Comparison of ENCODE assay signal across 1 cellular context in the genomic region with DNA sequence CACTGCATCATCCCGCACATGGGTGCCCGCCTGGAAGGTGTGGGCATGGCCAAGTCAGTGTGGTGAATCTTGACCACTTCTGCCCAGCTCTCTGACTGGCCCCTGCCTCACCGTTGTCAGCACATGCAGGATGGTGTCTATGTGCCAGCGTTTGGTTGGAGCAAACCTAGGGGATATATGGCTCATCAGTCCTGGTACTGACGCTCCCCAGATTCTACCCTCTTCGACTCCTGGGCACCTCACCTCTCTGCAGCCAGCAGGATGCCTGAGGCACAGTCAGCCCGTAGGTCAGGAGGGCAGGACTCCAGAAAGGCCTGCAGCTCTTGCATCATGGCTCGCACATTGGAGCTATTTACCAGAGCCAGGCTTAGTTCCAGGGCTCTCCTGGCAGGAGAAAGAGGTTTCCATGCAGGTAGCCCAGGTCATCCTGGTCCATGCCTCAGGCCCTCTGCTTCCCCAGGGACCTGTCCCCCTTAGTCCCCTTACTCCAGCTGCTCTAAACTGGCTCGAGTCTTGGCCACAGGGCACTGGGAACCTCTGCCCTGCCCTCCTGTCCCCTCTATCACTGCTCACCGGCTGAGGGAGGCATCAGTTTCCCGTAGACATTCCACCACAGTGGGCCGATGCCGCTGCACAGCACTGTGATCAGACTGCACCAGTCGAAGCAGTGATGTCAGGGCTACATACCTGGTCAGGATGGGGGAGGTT.
TF ChIP-seq lines count a peak whose summit lies in the region.

No MANE protein-coding gene starts in this region.

TF ChIP-seq in HCT116, 20 proteins besides CTCF, POLR2A, EP300 and RAD21 (continued from another document):
- TF ChIP-seq, protein P1, sequence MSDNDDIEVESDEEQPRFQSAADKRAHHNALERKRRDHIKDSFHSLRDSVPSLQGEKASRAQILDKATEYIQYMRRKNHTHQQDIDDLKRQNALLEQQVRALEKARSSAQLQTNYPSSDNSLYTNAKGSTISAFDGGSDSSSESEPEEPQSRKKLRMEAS (IDR thresholded peaks at IDR 0.05) = no peak
- TF ChIP-seq SRF (IDR thresholded peaks at IDR 0.05; ENCODE audit: low read depth) (no peak), CEBPB (IDR thresholded peaks at IDR 0.05; ENCODE audit: low read depth) (no peak), TCF7L2 (IDR thresholded peaks at IDR 0.05; ENCODE audit: borderline replicate concordance, extremely low read depth, insufficient read depth, insufficient read length) (no peak), EZH2phosphoT487 (IDR thresholded peaks at IDR 0.05; ENCODE audit: borderline replicate concordance) (no peak), ELF1 (IDR thresholded peaks at IDR 0.05; ENCODE audit: borderline replicate concordance, low read depth) (no peak), ATF3 (IDR thresholded peaks at IDR 0.05) (no peak), ZNF274 (IDR thresholded peaks at IDR 0.05; ENCODE audit: low read depth, low read length) (no peak), FOSL1 (IDR thresholded peaks at IDR 0.05; ENCODE audit: low read depth) (no peak), JUND (IDR thresholded peaks at IDR 0.05) (no peak), ZBTB33 (IDR thresholded peaks at IDR 0.05; ENCODE audit: extremely low read depth, insufficient replicate concordance, low read length) (no peak), SIN3A (IDR thresholded peaks at IDR 0.05; ENCODE audit: low read depth) (no peak), SP1 (IDR thresholded peaks at IDR 0.05; ENCODE audit: low read depth) (no peak)
- TF ChIP-seq, protein P2, sequence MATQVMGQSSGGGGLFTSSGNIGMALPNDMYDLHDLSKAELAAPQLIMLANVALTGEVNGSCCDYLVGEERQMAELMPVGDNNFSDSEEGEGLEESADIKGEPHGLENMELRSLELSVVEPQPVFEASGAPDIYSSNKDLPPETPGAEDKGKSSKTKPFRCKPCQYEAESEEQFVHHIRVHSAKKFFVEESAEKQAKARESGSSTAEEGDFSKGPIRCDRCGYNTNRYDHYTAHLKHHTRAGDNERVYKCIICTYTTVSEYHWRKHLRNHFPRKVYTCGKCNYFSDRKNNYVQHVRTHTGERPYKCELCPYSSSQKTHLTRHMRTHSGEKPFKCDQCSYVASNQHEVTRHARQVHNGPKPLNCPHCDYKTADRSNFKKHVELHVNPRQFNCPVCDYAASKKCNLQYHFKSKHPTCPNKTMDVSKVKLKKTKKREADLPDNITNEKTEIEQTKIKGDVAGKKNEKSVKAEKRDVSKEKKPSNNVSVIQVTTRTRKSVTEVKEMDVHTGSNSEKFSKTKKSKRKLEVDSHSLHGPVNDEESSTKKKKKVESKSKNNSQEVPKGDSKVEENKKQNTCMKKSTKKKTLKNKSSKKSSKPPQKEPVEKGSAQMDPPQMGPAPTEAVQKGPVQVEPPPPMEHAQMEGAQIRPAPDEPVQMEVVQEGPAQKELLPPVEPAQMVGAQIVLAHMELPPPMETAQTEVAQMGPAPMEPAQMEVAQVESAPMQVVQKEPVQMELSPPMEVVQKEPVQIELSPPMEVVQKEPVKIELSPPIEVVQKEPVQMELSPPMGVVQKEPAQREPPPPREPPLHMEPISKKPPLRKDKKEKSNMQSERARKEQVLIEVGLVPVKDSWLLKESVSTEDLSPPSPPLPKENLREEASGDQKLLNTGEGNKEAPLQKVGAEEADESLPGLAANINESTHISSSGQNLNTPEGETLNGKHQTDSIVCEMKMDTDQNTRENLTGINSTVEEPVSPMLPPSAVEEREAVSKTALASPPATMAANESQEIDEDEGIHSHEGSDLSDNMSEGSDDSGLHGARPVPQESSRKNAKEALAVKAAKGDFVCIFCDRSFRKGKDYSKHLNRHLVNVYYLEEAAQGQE (IDR thresholded peaks at IDR 0.05; ENCODE audit: low read depth) = no peak
